ENCODE assay signal across 13 cellular contexts in genomic region chr20:2379511-2380229, GRCh38. TPM values are rescaled to one million over a fixed set of nuclear protein-coding genes. Genes with fewer than 3 reads are reported as not detected.
DNase-seq lines count a peak whose midpoint lies in the region; ATAC-seq and TF ChIP-seq lines count a peak whose summit lies in the region.
"Had no signal": no experiment of that assay in that cellular context is flagged by ENCODE, and none has a peak within 500 bp of the region (broad histone marks: within the 10 kb centered on the region; RNA-seq: fewer than 3 reads in every experiment).

No MANE protein-coding gene starts in this region.

- H3F3A ChIP-seq in MM.1S (ENCODE audit: insufficient read depth, low read length): no peaks in the 10 kb centered on the region

- peaks cover 16% of the 10 kb centered on the region for H3K4me1 ChIP-seq in MM.1S (ENCODE audit: low read length)
- no peaks in the 10 kb centered on the region for H3K4me1 ChIP-seq in mesendoderm (ENCODE audit: control insufficient read depth, low read depth, low read length)
- H3K4me1 ChIP-seq: transverse colon had no signal

- no CpG with 5 or more reads among the region's 9 CpGs for WGBS in mesendoderm (ENCODE audit: extremely low coverage, insufficient coverage, low lambda C conversion rate)

- no peak overlapping the region for H3K18ac ChIP-seq in mesendoderm (ENCODE audit: low read length)

- no peak overlapping the region for H4K8ac ChIP-seq in mesendoderm (ENCODE audit: low read depth, low read length)

- no peaks in the 10 kb centered on the region for H3K27me3 ChIP-seq in MM.1S (replicated peaks; ENCODE audit: insufficient read depth, low read length)
- H3K27me3 ChIP-seq in mesendoderm (ENCODE audit: insufficient read depth, low read length, poor library complexity): no peaks in the 10 kb centered on the region
- H3K27me3 ChIP-seq: transverse colon had no signal

- peak overlapping the region; percentile 9; the same call in 1 of the 2 replicates for H2AFZ ChIP-seq in MM.1S (ENCODE audit: low read length)
- H2AFZ ChIP-seq: GM23248 had no signal

- H3K9ac ChIP-seq in MM.1S (ENCODE audit: low read length): no peak overlapping the region
- no peak overlapping the region for H3K9ac ChIP-seq in mesendoderm (ENCODE audit: low read length)
- H3K9ac ChIP-seq: GM23248 had no signal

- DNase-seq in NCI-H748 (lab: John Stamatoyannopoulos, UW; ENCODE audit: unreplicated experiment): peak; percentile 23
- no peak for DNase-seq in NCI-H748 treated with DMSO at 0.1 percent for 48 hours (lab: John Stamatoyannopoulos, UW)
- peak; percentile 88 for DNase-seq in MM.1S
- DNase-seq in activated CD4-positive, alpha-beta T cell treated with anti-CD3 and anti-CD28 coated beads, Interleukin-2, amount 10 ng/mL, durations not matched to agents 7 days and 5 days: peak; percentile 54
- peak; percentile 14 for DNase-seq in mesendoderm
- no peak for DNase-seq in kidney tubule cell (ENCODE audit: low spot score)
- DNase-seq in HuH-7.5 (ENCODE audit: low spot score): no peak
- DNase-seq: GM23248; head of caudate nucleus; NK-92 treated with Interleukin-12 subunit alpha and Interleukin-12 subunit beta, amount 100 ng/mL, for 24 hours; transverse colon had no signal

- no peak overlapping the region for H2BK5ac ChIP-seq in mesendoderm (ENCODE audit: low read length)

- peaks cover 27% of the 10 kb centered on the region for H3K27me3 Mint-ChIP-seq in activated CD4-positive, alpha-beta T cell treated with anti-CD3 and anti-CD28 coated beads, Interleukin-2, amount 10 ng/mL, durations not matched to agents 7 days and 5 days

- CTCF ChIA-PET in activated CD4-positive, alpha-beta T cell treated with anti-CD3 and anti-CD28 coated beads, Interleukin-2, amount 10 ng/mL, durations not matched to agents 7 days and 5 days (lab: Charles Lee): interaction anchor here (0.8 kb wide), 1 partner anchor 313 kb away, joined by 6 read pairs; no protein-coding TSS in a partner anchor

- H4K20me1 ChIP-seq in MM.1S (ENCODE audit: insufficient read depth, low read length): no peaks in the 10 kb centered on the region

- POLR2A ChIA-PET in activated CD4-positive, alpha-beta T cell treated with anti-CD3 and anti-CD28 coated beads, Interleukin-2, amount 10 ng/mL, durations not matched to agents 7 days and 5 days (lab: Charles Lee): interaction anchor here (0.6 kb wide), 1 partner anchor 45 kb away, joined by 3 read pairs; no protein-coding TSS in a partner anchor

- H3K9me2 ChIP-seq in MM.1S (replicated peaks; ENCODE audit: insufficient read depth, low read length): no peaks in the 10 kb centered on the region

- no peak overlapping the region for H4K5ac ChIP-seq in mesendoderm (ENCODE audit: low read length)

- H3K36me3 ChIP-seq in MM.1S (replicated peaks; ENCODE audit: insufficient read depth, low read length) (no peaks in the 10 kb centered on the region), mesendoderm (ENCODE audit: control insufficient read depth, insufficient read depth, low read length) (no peaks in the 10 kb centered on the region)
- H3K36me3 ChIP-seq: transverse colon had no signal

- H3K4me3 ChIP-seq in MM.1S (ENCODE audit: low read length) (no peak overlapping the region), mesendoderm (ENCODE audit: low read length) (no peak overlapping the region)
- H3K4me3 ChIP-seq: GM23248, transverse colon had no signal

- no peak overlapping the region for H3K23ac ChIP-seq in mesendoderm (ENCODE audit: low read length)

- H3K4me3 Mint-ChIP-seq in activated CD4-positive, alpha-beta T cell treated with anti-CD3 and anti-CD28 coated beads, Interleukin-2, amount 10 ng/mL, durations not matched to agents 7 days and 5 days: peak overlapping the region; percentile 24

- TF ChIP-seq CTCF in MM.1S (IDR thresholded peaks at IDR 0.05; ENCODE audit: low read length): no peak

- H3K9me3 ChIP-seq in MM.1S (replicated peaks; ENCODE audit: insufficient read depth, low read length): no peaks in the 10 kb centered on the region
- H3K9me3 ChIP-seq: transverse colon had no signal

- H3K56ac ChIP-seq in mesendoderm (ENCODE audit: low read length): no peak overlapping the region

- H3K79me2 ChIP-seq in MM.1S (ENCODE audit: low read length): no peaks in the 10 kb centered on the region
- no peaks in the 10 kb centered on the region for H3K79me2 ChIP-seq in mesendoderm (ENCODE audit: control insufficient read depth, insufficient read depth, low read length)

- no peak overlapping the region for H2BK15ac ChIP-seq in mesendoderm (replicated peaks; ENCODE audit: low read depth)

- peak overlapping the region; percentile 76 for H3K27ac Mint-ChIP-seq in activated CD4-positive, alpha-beta T cell treated with anti-CD3 and anti-CD28 coated beads, Interleukin-2, amount 10 ng/mL, durations not matched to agents 7 days and 5 days

- peaks cover 24% of the 10 kb centered on the region for H3K4me1 Mint-ChIP-seq in activated CD4-positive, alpha-beta T cell treated with anti-CD3 and anti-CD28 coated beads, Interleukin-2, amount 10 ng/mL, durations not matched to agents 7 days and 5 days

- no peaks in the 10 kb centered on the region for H3K36me3 Mint-ChIP-seq in activated CD4-positive, alpha-beta T cell treated with anti-CD3 and anti-CD28 coated beads, Interleukin-2, amount 10 ng/mL, durations not matched to agents 7 days and 5 days (ENCODE audit: low read depth)

- H3K27ac ChIP-seq in MM.1S (ENCODE audit: low read length) (no peak overlapping the region), mesendoderm (ENCODE audit: low read depth, low read length) (no peak overlapping the region)
- H3K27ac ChIP-seq: GM23248, transverse colon had no signal

- H3K4ac ChIP-seq in mesendoderm (ENCODE audit: low read depth, low read length): no peak overlapping the region

- H3K79me1 ChIP-seq in mesendoderm (ENCODE audit: low read length): no peaks in the 10 kb centered on the region

- H2BK120ac ChIP-seq in mesendoderm (ENCODE audit: low read depth, low read length): no peak overlapping the region

- H2AK5ac ChIP-seq in mesendoderm (ENCODE audit: low read length): no peak overlapping the region

- no peaks in the 10 kb centered on the region for H3K9me3 Mint-ChIP-seq in activated CD4-positive, alpha-beta T cell treated with anti-CD3 and anti-CD28 coated beads, Interleukin-2, amount 10 ng/mL, durations not matched to agents 7 days and 5 days

- H3K4me2 ChIP-seq in MM.1S (ENCODE audit: low read depth, low read length) (peak overlapping the region; percentile 49), mesendoderm (ENCODE audit: low read length) (no peak overlapping the region)

- no peak for ATAC-seq in HG02623 (IDR thresholded peaks at IDR 0.05; ENCODE audit: unreplicated experiment)

RNA-seq across cellular contexts. Expression of gene TGM6, which starts 1.0 kb away (rescaled TPM):
- not detected for total RNA-seq in activated CD4-positive, alpha-beta T cell treated with anti-CD3 and anti-CD28 coated beads, Interleukin-2, amount 10 ng/mL, durations not matched to agents 7 days and 5 days
- not detected for polyA plus RNA-seq in mesendoderm (2013, experiment 1 of 2)
- polyA plus RNA-seq in mesendoderm (2013, experiment 2 of 2): not detected
- total RNA-seq: GM23248, mononuclear cell had no signal
- polyA plus RNA-seq: GM23248 had no signal

Comparison
In these comparisons a context has a peak if more than half of its experiments do, and no peak if none do; other contexts are left out.
1. DNase-seq: peak in NCI-H748 (single experiment), MM.1S (single experiment), activated CD4-positive, alpha-beta T cell treated with anti-CD3 and anti-CD28 coated beads, Interleukin-2, amount 10 ng/mL, durations not matched to agents 7 days and 5 days (single experiment) and mesendoderm (single experiment); none in NCI-H748 treated with DMSO at 0.1 percent for 48 hours (single experiment), kidney tubule cell (single experiment) and HuH-7.5 (single experiment).